ENCODE assay signal across 13 cellular contexts in the genomic region with DNA sequence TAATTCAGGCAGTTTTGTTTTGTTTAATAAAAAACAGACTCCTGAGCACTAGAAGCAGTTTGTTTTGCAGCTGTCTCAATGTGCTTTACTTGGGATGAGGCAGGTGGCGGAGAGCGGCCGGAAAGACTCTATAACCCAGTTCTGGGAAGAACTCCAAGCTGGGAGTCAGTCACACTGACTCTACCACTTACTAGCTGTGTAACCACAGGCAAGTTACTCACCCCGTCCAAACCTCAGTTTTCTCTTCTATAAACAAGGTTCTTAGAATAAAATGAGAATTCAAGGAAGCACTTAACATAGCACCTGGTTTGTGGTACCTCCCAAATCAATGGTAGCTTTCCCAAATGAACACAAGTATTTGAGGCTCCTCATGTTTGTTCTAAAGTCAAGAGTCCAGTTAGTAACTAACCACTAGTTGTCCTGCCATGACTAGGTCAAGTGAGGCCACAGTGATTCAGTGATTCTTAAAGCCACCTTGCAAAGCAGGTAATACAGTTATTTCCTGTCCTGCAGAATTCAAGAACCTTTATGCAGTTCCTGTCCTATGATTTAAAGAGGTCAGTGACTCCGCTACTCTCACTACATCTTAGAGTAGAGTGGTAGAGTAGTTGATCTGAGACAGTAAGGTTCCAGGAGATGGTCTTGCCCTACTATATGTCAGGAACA. TPM values are rescaled to one million over a fixed set of nuclear protein-coding genes. Genes with fewer than 3 reads are reported as not detected.
DNase-seq lines count a peak whose midpoint lies in the region; ATAC-seq lines count a peak whose summit lies in the region.
"Had no signal": no experiment of that assay in that cellular context is flagged by ENCODE, and none has a peak within 500 bp of the region (broad histone marks: within the 10 kb centered on the region; RNA-seq: fewer than 3 reads in every experiment).

No MANE protein-coding gene starts in this region.

- H4K8ac ChIP-seq in mesenchymal stem cell (ENCODE audit: low read length), result no peak overlapping the region

- peaks cover 10% of the 10 kb centered on the region for H3K4me1 ChIP-seq in mesenchymal stem cell (ENCODE audit: control insufficient read depth, insufficient read depth, low read depth, low read length)

- no peak overlapping the region for H3K18ac ChIP-seq in mesenchymal stem cell (ENCODE audit: low read depth in 1 of 2, low read length in 2 of 2)

- H3K4me2 ChIP-seq in mesenchymal stem cell (ENCODE audit: low read length, poor library complexity, severe bottlenecking), result no peak overlapping the region

- H2BK120ac ChIP-seq in mesenchymal stem cell (ENCODE audit: low read depth, low read length), result no peak overlapping the region

- H3K4me3 ChIP-seq in mesenchymal stem cell (ENCODE audit: insufficient read depth in 1 of 2, low read depth in 1 of 2, low read length in 2 of 2), result no peak overlapping the region
- H3K4me3 ChIP-seq: cardiac muscle cell had no signal

- no peak overlapping the region for H2BK12ac ChIP-seq in mesenchymal stem cell (ENCODE audit: low read length in 2 of 2)

- no peak overlapping the region for H3K23ac ChIP-seq in mesenchymal stem cell (ENCODE audit: low read length in 2 of 2)

- no peak for ATAC-seq in GM18519 (IDR thresholded peaks at IDR 0.05; ENCODE audit: low FRiP score, unreplicated experiment)

- no peaks in the 10 kb centered on the region for H3K27me3 Mint-ChIP-seq in activated naive CD8-positive, alpha-beta T cell

- no peaks in the 10 kb centered on the region for H3K9me3 ChIP-seq in mesenchymal stem cell (ENCODE audit: control insufficient read depth, low read length)

- peaks cover 14% of the 10 kb centered on the region for H3K79me1 ChIP-seq in mesenchymal stem cell (replicated peaks; ENCODE audit: low read length, poor library complexity, severe bottlenecking)

- 88% methylated on average over 5 of the region's 5 CpGs for WGBS in mesenchymal stem cell

- peaks cover 6 to 60% of the 10 kb centered on the region in 2 experiments for H3K36me3 ChIP-seq in mesenchymal stem cell (ENCODE audit: control insufficient read depth in 1 of 2, insufficient read depth in 2 of 2, low read depth in 1 of 2, low read length in 2 of 2)

- DNase-seq in AG08396 (ENCODE audit: low spot score), result peak; percentile 74
- DNase-seq in ELR (ENCODE audit: low read depth), result peak; percentile 86
- DNase-seq in mesenchymal stem cell, result peak; percentile 73
- no peak for DNase-seq in SKM-1 (lab: John Stamatoyannopoulos, UW; ENCODE audit: unreplicated experiment)
- DNase-seq in retina, result no peak
- DNase-seq in RPMI8226, result no peak
- DNase-seq: immature natural killer cell, NCI-H2029 treated with DMSO at 0.1 percent for 48 hours, nephron progenitor cell, OCI-M1 had no signal

- no peak overlapping the region for H2AK5ac ChIP-seq in mesenchymal stem cell (ENCODE audit: low read length, severe bottlenecking)

- H3K4ac ChIP-seq in mesenchymal stem cell (ENCODE audit: low read depth in 1 of 2, low read length in 2 of 2), result no peak overlapping the region

- no peak overlapping the region for H2AFZ ChIP-seq in mesenchymal stem cell (ENCODE audit: low read depth, low read length)

- no peak overlapping the region for H2BK15ac ChIP-seq in mesenchymal stem cell (ENCODE audit: low read depth, poor library complexity, severe bottlenecking)

- H3K9me3 Mint-ChIP-seq in activated naive CD8-positive, alpha-beta T cell (ENCODE audit: low read depth), result no peaks in the 10 kb centered on the region
- H3K9me3 Mint-ChIP-seq: immature natural killer cell, nephron progenitor cell had no signal

- peaks cover 8% of the 10 kb centered on the region for H3K36me3 Mint-ChIP-seq in activated naive CD8-positive, alpha-beta T cell

- H3K27ac ChIP-seq in mesenchymal stem cell (ENCODE audit: low read length, poor library complexity, severe bottlenecking), result no peak overlapping the region
- H3K27ac ChIP-seq: cardiac muscle cell had no signal

- no peak overlapping the region for H4K91ac ChIP-seq in mesenchymal stem cell (ENCODE audit: low read length)

- H3K27me3 ChIP-seq in mesenchymal stem cell (ENCODE audit: control insufficient read depth in 1 of 2, insufficient read depth in 1 of 2, low read length in 2 of 2), result no peaks in the 10 kb centered on the region
- H3K27me3 ChIP-seq: cardiac muscle cell had no signal

- H3K4me3 Mint-ChIP-seq in activated naive CD8-positive, alpha-beta T cell, result peak overlapping the region; percentile 20

- H2BK5ac ChIP-seq in mesenchymal stem cell (ENCODE audit: low read depth, low read length, poor library complexity, severe bottlenecking), result no peak overlapping the region

- H3K4me1 Mint-ChIP-seq in activated naive CD8-positive, alpha-beta T cell (ENCODE audit: low read depth), result peaks cover 67% of the 10 kb centered on the region

- H3K27ac Mint-ChIP-seq in activated naive CD8-positive, alpha-beta T cell, result peak overlapping the region; percentile 75
- H3K27ac Mint-ChIP-seq: nephron progenitor cell had no signal

- H3K9ac ChIP-seq in mesenchymal stem cell (ENCODE audit: low read length), result no peak overlapping the region

- no peak overlapping the region for H3K14ac ChIP-seq in mesenchymal stem cell (ENCODE audit: low read length in 2 of 2)

RNA-seq across cellular contexts. Expression of gene TXNDC17, which starts 2.7 kb away (rescaled TPM):
- polyA plus RNA-seq in mesenchymal stem cell (2013, experiment 1 of 2), result 162 TPM
- 181 TPM for polyA plus RNA-seq in mesenchymal stem cell (2013, experiment 2 of 2)

RNA-seq across cellular contexts. Expression of gene KIAA0753, which starts 3.1 kb away (rescaled TPM):
- polyA plus RNA-seq in mesenchymal stem cell (2013, experiment 1 of 2), result 9.2 TPM
- 9.4 TPM for polyA plus RNA-seq in mesenchymal stem cell (2013, experiment 2 of 2)

RNA-seq across cellular contexts. Expression of gene MED31, which starts 7.8 kb away (rescaled TPM):
- 58.4 TPM for polyA plus RNA-seq in mesenchymal stem cell (2013, experiment 1 of 2)
- 61.3 TPM for polyA plus RNA-seq in mesenchymal stem cell (2013, experiment 2 of 2)

RNA-seq across cellular contexts. Expression of gene C17orf100, which starts 8.0 kb away (rescaled TPM):
- polyA plus RNA-seq in mesenchymal stem cell (2013, experiment 1 of 2), result 2.1 TPM
- polyA plus RNA-seq in mesenchymal stem cell (2013, experiment 2 of 2), result 1.9 TPM

Comparison
In these comparisons a context has a peak if more than half of its experiments do, and no peak if none do; other contexts are left out.
1. DNase-seq: peak in AG08396 (single experiment), ELR (single experiment) and mesenchymal stem cell (single experiment); none in SKM-1 (single experiment), retina (single experiment) and RPMI8226 (single experiment).